In the genomic region with DNA sequence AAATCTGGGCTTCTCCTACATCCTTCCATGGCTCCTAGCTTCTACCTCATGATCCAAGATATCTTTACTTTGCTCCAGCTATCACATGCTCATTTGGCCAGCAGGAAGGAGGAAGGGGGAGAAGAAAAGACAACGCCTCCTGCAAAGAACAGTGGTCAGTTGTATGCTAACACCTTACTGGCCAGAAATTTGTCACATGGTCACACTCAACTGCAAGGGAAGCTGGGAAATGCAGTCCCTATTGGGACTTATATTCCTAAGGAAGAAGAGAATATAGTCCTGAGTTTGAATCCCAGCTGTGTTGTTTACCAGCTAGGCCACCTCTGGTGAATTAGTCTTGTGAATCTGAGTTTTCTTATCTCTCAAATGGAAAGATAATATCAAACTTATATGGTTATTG, we compare ENCODE assay signal across 3 cellular contexts.
A peak's percentile ranks its signal among the peaks of the same experiment; 100 is the strongest.
TF ChIP-seq lines count a peak whose summit lies in the region.

No MANE protein-coding gene starts in this region.

TF ChIP-seq in SK-N-SH, 30 proteins besides CTCF, POLR2A, EP300 and RAD21:
- TF ChIP-seq USF1 (IDR thresholded peaks at IDR 0.05; ENCODE audit: borderline replicate concordance, low read depth) = peak; percentile 67; the same call in 1 of the 2 replicates
- TF ChIP-seq, protein P1, sequence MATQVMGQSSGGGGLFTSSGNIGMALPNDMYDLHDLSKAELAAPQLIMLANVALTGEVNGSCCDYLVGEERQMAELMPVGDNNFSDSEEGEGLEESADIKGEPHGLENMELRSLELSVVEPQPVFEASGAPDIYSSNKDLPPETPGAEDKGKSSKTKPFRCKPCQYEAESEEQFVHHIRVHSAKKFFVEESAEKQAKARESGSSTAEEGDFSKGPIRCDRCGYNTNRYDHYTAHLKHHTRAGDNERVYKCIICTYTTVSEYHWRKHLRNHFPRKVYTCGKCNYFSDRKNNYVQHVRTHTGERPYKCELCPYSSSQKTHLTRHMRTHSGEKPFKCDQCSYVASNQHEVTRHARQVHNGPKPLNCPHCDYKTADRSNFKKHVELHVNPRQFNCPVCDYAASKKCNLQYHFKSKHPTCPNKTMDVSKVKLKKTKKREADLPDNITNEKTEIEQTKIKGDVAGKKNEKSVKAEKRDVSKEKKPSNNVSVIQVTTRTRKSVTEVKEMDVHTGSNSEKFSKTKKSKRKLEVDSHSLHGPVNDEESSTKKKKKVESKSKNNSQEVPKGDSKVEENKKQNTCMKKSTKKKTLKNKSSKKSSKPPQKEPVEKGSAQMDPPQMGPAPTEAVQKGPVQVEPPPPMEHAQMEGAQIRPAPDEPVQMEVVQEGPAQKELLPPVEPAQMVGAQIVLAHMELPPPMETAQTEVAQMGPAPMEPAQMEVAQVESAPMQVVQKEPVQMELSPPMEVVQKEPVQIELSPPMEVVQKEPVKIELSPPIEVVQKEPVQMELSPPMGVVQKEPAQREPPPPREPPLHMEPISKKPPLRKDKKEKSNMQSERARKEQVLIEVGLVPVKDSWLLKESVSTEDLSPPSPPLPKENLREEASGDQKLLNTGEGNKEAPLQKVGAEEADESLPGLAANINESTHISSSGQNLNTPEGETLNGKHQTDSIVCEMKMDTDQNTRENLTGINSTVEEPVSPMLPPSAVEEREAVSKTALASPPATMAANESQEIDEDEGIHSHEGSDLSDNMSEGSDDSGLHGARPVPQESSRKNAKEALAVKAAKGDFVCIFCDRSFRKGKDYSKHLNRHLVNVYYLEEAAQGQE (IDR thresholded peaks at IDR 0.05; ENCODE audit: low read depth, low read length) = no peak
- TF ChIP-seq TEAD4 (IDR thresholded peaks at IDR 0.05; ENCODE audit: borderline replicate concordance, insufficient read depth) = no peak

TF ChIP-seq in SK-N-SH treated with all-trans-retinoic acid at 6 μM for 48 hours, 23 proteins besides CTCF, POLR2A, EP300 and RAD21:
- no peak for TF ChIP-seq TSHZ2 (CRISPR knock-in tag; IDR thresholded peaks at IDR 0.05)
- no peak for TF ChIP-seq PPARA (CRISPR knock-in tag; IDR thresholded peaks at IDR 0.05; ENCODE audit: borderline replicate concordance)
- no peak for TF ChIP-seq TCF4 (CRISPR knock-in tag; IDR thresholded peaks at IDR 0.05; ENCODE audit: borderline replicate concordance)
- TF ChIP-seq GLIS3 (CRISPR knock-in tag; IDR thresholded peaks at IDR 0.05) = no peak
- TF ChIP-seq OSR1 (CRISPR knock-in tag; IDR thresholded peaks at IDR 0.05) = no peak
- TF ChIP-seq, protein P2, sequence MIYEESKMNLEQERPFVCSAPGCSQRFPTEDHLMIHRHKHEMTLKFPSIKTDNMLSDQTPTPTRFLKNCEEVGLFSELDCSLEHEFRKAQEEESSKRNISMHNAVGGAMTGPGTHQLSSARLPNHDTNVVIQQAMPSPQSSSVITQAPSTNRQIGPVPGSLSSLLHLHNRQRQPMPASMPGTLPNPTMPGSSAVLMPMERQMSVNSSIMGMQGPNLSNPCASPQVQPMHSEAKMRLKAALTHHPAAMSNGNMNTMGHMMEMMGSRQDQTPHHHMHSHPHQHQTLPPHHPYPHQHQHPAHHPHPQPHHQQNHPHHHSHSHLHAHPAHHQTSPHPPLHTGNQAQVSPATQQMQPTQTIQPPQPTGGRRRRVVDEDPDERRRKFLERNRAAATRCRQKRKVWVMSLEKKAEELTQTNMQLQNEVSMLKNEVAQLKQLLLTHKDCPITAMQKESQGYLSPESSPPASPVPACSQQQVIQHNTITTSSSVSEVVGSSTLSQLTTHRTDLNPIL (CRISPR knock-in tag; IDR thresholded peaks at IDR 0.05; ENCODE audit: low read depth) = no peak
- no peak for TF ChIP-seq BACH2 (CRISPR knock-in tag; IDR thresholded peaks at IDR 0.05; ENCODE audit: borderline replicate concordance)
- no peak for TF ChIP-seq POU6F1 (CRISPR knock-in tag; IDR thresholded peaks at IDR 0.05; ENCODE audit: borderline replicate concordance, low read depth)
- TF ChIP-seq ZNF70 (CRISPR knock-in tag; IDR thresholded peaks at IDR 0.05) = no peak
- TF ChIP-seq RARB (CRISPR knock-in tag; IDR thresholded peaks at IDR 0.05) = no peak
- TF ChIP-seq ZC3H10 (CRISPR knock-in tag; IDR thresholded peaks at IDR 0.05) = no peak
- TF ChIP-seq ZNF565 (CRISPR knock-in tag; conservative IDR thresholded peaks at IDR 0.05; ENCODE audit: low read depth) = no peak
- TF ChIP-seq, protein P3, sequence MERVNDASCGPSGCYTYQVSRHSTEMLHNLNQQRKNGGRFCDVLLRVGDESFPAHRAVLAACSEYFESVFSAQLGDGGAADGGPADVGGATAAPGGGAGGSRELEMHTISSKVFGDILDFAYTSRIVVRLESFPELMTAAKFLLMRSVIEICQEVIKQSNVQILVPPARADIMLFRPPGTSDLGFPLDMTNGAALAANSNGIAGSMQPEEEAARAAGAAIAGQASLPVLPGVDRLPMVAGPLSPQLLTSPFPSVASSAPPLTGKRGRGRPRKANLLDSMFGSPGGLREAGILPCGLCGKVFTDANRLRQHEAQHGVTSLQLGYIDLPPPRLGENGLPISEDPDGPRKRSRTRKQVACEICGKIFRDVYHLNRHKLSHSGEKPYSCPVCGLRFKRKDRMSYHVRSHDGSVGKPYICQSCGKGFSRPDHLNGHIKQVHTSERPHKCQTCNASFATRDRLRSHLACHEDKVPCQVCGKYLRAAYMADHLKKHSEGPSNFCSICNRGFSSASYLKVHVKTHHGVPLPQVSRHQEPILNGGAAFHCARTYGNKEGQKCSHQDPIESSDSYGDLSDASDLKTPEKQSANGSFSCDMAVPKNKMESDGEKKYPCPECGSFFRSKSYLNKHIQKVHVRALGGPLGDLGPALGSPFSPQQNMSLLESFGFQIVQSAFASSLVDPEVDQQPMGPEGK (CRISPR knock-in tag; IDR thresholded peaks at IDR 0.05; ENCODE audit: borderline replicate concordance) = no peak
- TF ChIP-seq ARNTL (CRISPR knock-in tag; IDR thresholded peaks at IDR 0.05; ENCODE audit: borderline replicate concordance, low read depth) = no peak

TF ChIP-seq in H1, 55 proteins besides CTCF, POLR2A, EP300 and RAD21:
- TF ChIP-seq, protein P4, sequence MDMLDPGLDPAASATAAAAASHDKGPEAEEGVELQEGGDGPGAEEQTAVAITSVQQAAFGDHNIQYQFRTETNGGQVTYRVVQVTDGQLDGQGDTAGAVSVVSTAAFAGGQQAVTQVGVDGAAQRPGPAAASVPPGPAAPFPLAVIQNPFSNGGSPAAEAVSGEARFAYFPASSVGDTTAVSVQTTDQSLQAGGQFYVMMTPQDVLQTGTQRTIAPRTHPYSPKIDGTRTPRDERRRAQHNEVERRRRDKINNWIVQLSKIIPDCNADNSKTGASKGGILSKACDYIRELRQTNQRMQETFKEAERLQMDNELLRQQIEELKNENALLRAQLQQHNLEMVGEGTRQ (IDR thresholded peaks at IDR 0.05; ENCODE audit: low read length) = peak; percentile 30; the same call in 1 of the 2 replicates
- TF ChIP-seq JUND (IDR thresholded peaks at IDR 0.05; ENCODE audit: low read length) = no peak
- TF ChIP-seq SP1 (IDR thresholded peaks at IDR 0.05; ENCODE audit: low read depth, low read length) = no peak
- TF ChIP-seq CHD2 (IDR thresholded peaks at IDR 0.05; ENCODE audit: low read length) = no peak
